Comparison of ENCODE assay signal across 25 cellular contexts in the genomic region with DNA sequence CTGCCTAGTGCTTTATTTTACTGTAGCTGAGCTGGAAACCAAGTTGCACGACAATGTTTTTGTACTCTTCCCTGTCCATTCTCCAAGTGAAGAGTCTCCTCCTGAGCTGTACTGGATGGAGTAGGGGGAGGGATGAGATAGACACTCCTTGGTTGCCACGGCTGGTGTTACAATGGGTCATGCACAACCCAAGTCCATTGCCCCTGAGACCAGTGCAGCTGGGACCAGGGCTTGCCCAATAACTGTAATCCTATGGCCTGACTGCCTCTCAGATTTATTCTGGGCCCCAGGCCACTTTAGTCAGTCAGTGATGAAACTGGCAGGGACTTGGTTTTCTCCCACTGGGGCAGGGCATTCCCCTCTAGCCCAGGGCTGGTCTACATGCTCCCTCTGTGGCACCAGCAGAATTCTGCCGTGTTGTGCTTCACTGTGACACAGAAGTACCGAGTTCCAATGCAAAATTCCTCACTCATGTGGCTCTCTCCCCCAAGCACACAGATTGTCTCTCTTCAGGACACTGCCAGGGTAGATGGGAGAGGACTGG.
DNase-seq lines count a peak whose midpoint lies in the region; ATAC-seq, FAIRE-seq and TF ChIP-seq lines count a peak whose summit lies in the region.
"Had no signal": no experiment of that assay in that cellular context is flagged by ENCODE, and none has a peak within 500 bp of the region (broad histone marks: within the 10 kb centered on the region; RNA-seq: fewer than 3 reads in every experiment).

No MANE protein-coding gene starts in this region.

- DNase-seq in MCF 10A (ENCODE audit: unreplicated experiment) = peak; percentile 42
- no peak for DNase-seq in breast epithelium (ENCODE audit: low spot score in 2 of 2)
- DNase-seq in K562 (ENCODE audit: extremely low read depth in 1 of 4, low spot score in 3 of 4) = no peak
- DNase-seq in right lobe of liver = peak in 1 of 3 donors; percentile 42
- DNase-seq in stromal cell of bone marrow (ENCODE audit: low read depth) = peak; percentile 26
- DNase-seq in esophagus muscularis mucosa (ENCODE audit: extremely low spot score) = no peak
- DNase-seq: activated CD8-positive, alpha-beta T cell treated with anti-CD3 and anti-CD28 coated beads, Interleukin-2, amount 10 ng/mL, durations not matched to agents 7 days and 5 days; activated effector memory CD4-positive, alpha-beta T cell treated with Interleukin-2 at 50 U/mL for 16 hours; activated naive CD8-positive, alpha-beta T cell treated with anti-CD3 and anti-CD28 coated beads, Interleukin-2, amount 10 ng/mL, durations not matched to agents 7 days and 5 days; activated T-cell treated with anti-CD3 and anti-CD28 coated beads for 4 hours; CD8-positive, alpha-beta T cell; GDM1; hypothalamus; left lung; midbrain; NCI-H2081; NCI-H226; NCI-H748 treated with DMSO at 0.1 percent for 48 hours had no signal

- no peak overlapping the region for H2AFZ ChIP-seq in K562 (ENCODE audit: low read depth, low read length)

- peaks cover 8% of the 10 kb centered on the region for H3K36me3 Mint-ChIP-seq in MCF 10A (ENCODE audit: insufficient read depth, unreplicated experiment)
- H3K36me3 Mint-ChIP-seq: activated naive CD8-positive, alpha-beta T cell treated with anti-CD3 and anti-CD28 coated beads, Interleukin-2, amount 10 ng/mL, durations not matched to agents 7 days and 5 days; CD8-positive, alpha-beta T cell; natural killer cell treated with Interleukin-12 subunit alpha and Interleukin-12 subunit beta and Interleukin-15 and Interleukin-18, amount 100 ng/mL, for 72 hours had no signal

- POLR2A ChIA-PET in MCF 10A (lab: Yijun Ruan, JAX) = interaction anchor here (1.1 kb wide), 1 partner anchor 10 kb away, joined by 4 read pairs; no protein-coding TSS in a partner anchor
- POLR2A ChIA-PET in K562 (lab: Yijun Ruan, JAX) = no interaction called here

- no peak overlapping the region for H3K4me2 ChIP-seq in K562 (ENCODE audit: insufficient read depth, low read length)

- no peak overlapping the region for H3K9ac ChIP-seq in K562 (ENCODE audit: insufficient read depth in 1 of 2, low read depth in 2 of 2, low read length in 2 of 2)

- H3K9me3 Mint-ChIP-seq in MCF 10A (ENCODE audit: unreplicated experiment) = peaks cover 7% of the 10 kb centered on the region
- H3K9me3 Mint-ChIP-seq: activated naive CD8-positive, alpha-beta T cell treated with anti-CD3 and anti-CD28 coated beads, Interleukin-2, amount 10 ng/mL, durations not matched to agents 7 days and 5 days had no signal

- H3K4me3 ChIP-seq in breast epithelium (no peak overlapping the region), K562 (no peak overlapping the region), right lobe of liver (no peak overlapping the region), esophagus muscularis mucosa (no peak overlapping the region)
- H3K4me3 ChIP-seq: HAP-1, left lung had no signal

- no peak overlapping the region for H3K27ac ChIP-seq in breast epithelium
- no peak overlapping the region for H3K27ac ChIP-seq in K562 (ENCODE audit: extremely low read depth, low read depth, low read length)
- no peak overlapping the region for H3K27ac ChIP-seq in right lobe of liver
- no peak overlapping the region for H3K27ac ChIP-seq in esophagus muscularis mucosa (replicated peaks in 1 of 4)
- H3K27ac ChIP-seq: 22Rv1, left lung had no signal

- BruUV-seq in MCF 10A (replicated peaks; lab: Mats Ljungman, UMichigan) (no TSS peak), K562 (replicated peaks; lab: Mats Ljungman, UMichigan) (no TSS peak)

- no peaks in the 10 kb centered on the region for H4K20me1 ChIP-seq in K562 (replicated peaks; ENCODE audit: control insufficient read depth, insufficient read depth, low read length)

- TF ChIP-seq POLR2A in breast epithelium (IDR thresholded peaks at IDR 0.05) (no peak), K562 (conservative IDR thresholded peaks at IDR 0.05) (no peak), right lobe of liver (IDR thresholded peaks at IDR 0.05) (no peak), esophagus muscularis mucosa (IDR thresholded peaks at IDR 0.05; ENCODE audit: low read depth) (no peak)

- TF ChIP-seq RAD21 in K562 (CRISPR knock-in tag; conservative IDR thresholded peaks at IDR 0.05 in 1 of 2, IDR thresholded peaks at IDR 0.05 in 1 of 2) = no peak

- H3K4me1 ChIP-seq in breast epithelium (no peaks in the 10 kb centered on the region), K562 (replicated peaks in 1 of 2; ENCODE audit: control insufficient read depth in 2 of 2, insufficient read depth in 2 of 2, low read length in 2 of 2) (peaks cover 0 to 6% of the 10 kb centered on the region in 2 experiments; a peak in 1 of 5 replicates), right lobe of liver (no peaks in the 10 kb centered on the region), esophagus muscularis mucosa (no peaks in the 10 kb centered on the region)
- H3K4me1 ChIP-seq: HAP-1, left lung had no signal

- H3K27me3 ChIP-seq in breast epithelium = no peaks in the 10 kb centered on the region
- H3K27me3 ChIP-seq in K562 (ENCODE audit: control insufficient read depth in 2 of 2, insufficient read depth in 2 of 2, low read length in 2 of 2) = no peaks in the 10 kb centered on the region
- H3K27me3 ChIP-seq in right lobe of liver = no peaks in the 10 kb centered on the region
- H3K27me3 ChIP-seq in esophagus muscularis mucosa = no peaks in the 10 kb centered on the region
- H3K27me3 ChIP-seq: left lung had no signal

- intact Hi-C loops in MCF 10A (cut with micrococcal nuclease) (no loop called here), breast epithelium (cut with DNase I; ENCODE audit: low total_unique reads) (no loop called here), K562 (cut with micrococcal nuclease) (no loop called here), right lobe of liver (cut with DNase I) (no loop called here), esophagus muscularis mucosa (cut with DNase I) (no loop called here)

- H3K4me3 Mint-ChIP-seq in MCF 10A (ENCODE audit: unreplicated experiment) = no peak overlapping the region
- H3K4me3 Mint-ChIP-seq: activated CD8-positive, alpha-beta T cell treated with anti-CD3 and anti-CD28 coated beads, Interleukin-2, amount 10 ng/mL, durations not matched to agents 7 days and 5 days; activated naive CD8-positive, alpha-beta T cell treated with anti-CD3 and anti-CD28 coated beads, Interleukin-2, amount 10 ng/mL, durations not matched to agents 7 days and 5 days; CD8-positive, alpha-beta T cell; natural killer cell treated with Interleukin-12 subunit alpha and Interleukin-12 subunit beta and Interleukin-15 and Interleukin-18, amount 100 ng/mL, for 72 hours; type B pancreatic cell had no signal

- H3K36me3 ChIP-seq in breast epithelium = no peaks in the 10 kb centered on the region
- no peaks in the 10 kb centered on the region for H3K36me3 ChIP-seq in K562 (ENCODE audit: control insufficient read depth, insufficient read depth, low read length)
- no peaks in the 10 kb centered on the region for H3K36me3 ChIP-seq in right lobe of liver
- no peaks in the 10 kb centered on the region for H3K36me3 ChIP-seq in esophagus muscularis mucosa
- H3K36me3 ChIP-seq: HAP-1, left lung had no signal

- TF ChIP-seq CTCF in MCF 10A (IDR thresholded peaks at IDR 0.05; ENCODE audit: unreplicated experiment) (no peak), breast epithelium (IDR thresholded peaks at IDR 0.05) (no peak), K562 (IDR thresholded peaks at IDR 0.05 in 2 of 3, conservative IDR thresholded peaks at IDR 0.05 in 1 of 3; ENCODE audit: insufficient read depth in 2 of 3, low read depth in 1 of 3, low read length in 3 of 3) (no peak), right lobe of liver (IDR thresholded peaks at IDR 0.05) (no peak), esophagus muscularis mucosa (IDR thresholded peaks at IDR 0.05) (no peak)

- ATAC-seq in K562 (peak; percentile 27; the same call in 1 of the 3 replicates), right lobe of liver (peak in 3 of 4 donors; percentile 18 to 39 (median 36)), GM21528 (IDR thresholded peaks at IDR 0.05; ENCODE audit: low FRiP score, unreplicated experiment) (no peak), GM19035 (IDR thresholded peaks at IDR 0.05; ENCODE audit: unreplicated experiment) (no peak)
- ATAC-seq: activated CD4-positive, CD25-positive, alpha-beta regulatory T cell treated with anti-CD3 and anti-CD28 coated beads, Interleukin-2, amount 50 U/mL, for 24 hours; activated CD8-positive, alpha-beta T cell treated with anti-CD3 and anti-CD28 coated beads, Interleukin-2, amount 10 ng/mL, durations not matched to agents 7 days and 5 days; CD8-positive, alpha-beta T cell; left lung; natural killer cell treated with Interleukin-12 subunit alpha and Interleukin-12 subunit beta and Interleukin-15 and Interleukin-18, amount 100 ng/mL, for 72 hours had no signal

- no peaks in the 10 kb centered on the region for H3K79me2 ChIP-seq in K562 (ENCODE audit: control insufficient read depth, insufficient read depth, low read length)

- in situ Hi-C loops in K562 (cut with MboI) = loop anchor here (10.0 to 25.0 kb wide), 2 partner anchors 949 to 1127 kb away; no protein-coding TSS in a partner anchor

- WGBS in K562 (ENCODE audit: insufficient coverage, low coverage, missing lambda C conversion rate) = 2% methylated on average over 4 of the region's 4 CpGs
- WGBS in right lobe of liver (ENCODE audit: insufficient coverage, low coverage, low lambda C conversion rate, missing lambda C conversion rate) = 60% methylated on average over 3 of the region's 4 CpGs
- 94% methylated on average over 2 of the region's 4 CpGs for WGBS in esophagus muscularis mucosa

- CTCF ChIA-PET in MCF 10A (lab: Yijun Ruan, JAX) (no interaction called here), K562 (lab: Yijun Ruan, JAX; ENCODE audit: low intra/inter-chr PET ratio) (interaction anchor here (0.6 kb wide), 1 partner anchor 11 kb away, joined by 6 read pairs; no protein-coding TSS in a partner anchor)

- no peak for TF ChIP-seq EP300 in K562 (IDR thresholded peaks at IDR 0.05; ENCODE audit: low read length)
- TF ChIP-seq EP300 in esophagus muscularis mucosa (IDR thresholded peaks at IDR 0.05) = no peak

- FAIRE-seq in K562 (lab: Jason Lieb, UNC) = no peak

- peaks cover 0 to 18% of the 10 kb centered on the region in 2 donors for H3K9me3 ChIP-seq in breast epithelium
- no peaks in the 10 kb centered on the region for H3K9me3 ChIP-seq in K562 (replicated peaks; ENCODE audit: control insufficient read depth, insufficient read depth, low read depth, low read length)
- no peaks in the 10 kb centered on the region for H3K9me3 ChIP-seq in right lobe of liver
- H3K9me3 ChIP-seq in esophagus muscularis mucosa = peaks cover 0 to 7% (median 5%) of the 10 kb centered on the region in 4 donors
- H3K9me3 ChIP-seq: HAP-1 had no signal

- H3K9me1 ChIP-seq in K562 (ENCODE audit: control insufficient read depth, insufficient read depth, low read length) = no peaks in the 10 kb centered on the region

- no peaks in the 10 kb centered on the region for H3K27me3 Mint-ChIP-seq in MCF 10A (ENCODE audit: insufficient read depth, unreplicated experiment)
- H3K27me3 Mint-ChIP-seq: activated naive CD8-positive, alpha-beta T cell treated with anti-CD3 and anti-CD28 coated beads, Interleukin-2, amount 10 ng/mL, durations not matched to agents 7 days and 5 days; natural killer cell treated with Interleukin-12 subunit alpha and Interleukin-12 subunit beta and Interleukin-15 and Interleukin-18, amount 100 ng/mL, for 72 hours; type B pancreatic cell had no signal

- H3K4me1 Mint-ChIP-seq in MCF 10A (ENCODE audit: insufficient read depth, unreplicated experiment) = no peaks in the 10 kb centered on the region
- H3K4me1 Mint-ChIP-seq: activated naive CD8-positive, alpha-beta T cell treated with anti-CD3 and anti-CD28 coated beads, Interleukin-2, amount 10 ng/mL, durations not matched to agents 7 days and 5 days had no signal

- no peak overlapping the region for H3K27ac Mint-ChIP-seq in MCF 10A (ENCODE audit: low read depth, unreplicated experiment)
- H3K27ac Mint-ChIP-seq: activated CD8-positive, alpha-beta T cell treated with anti-CD3 and anti-CD28 coated beads, Interleukin-2, amount 10 ng/mL, durations not matched to agents 7 days and 5 days; activated naive CD8-positive, alpha-beta T cell treated with anti-CD3 and anti-CD28 coated beads, Interleukin-2, amount 10 ng/mL, durations not matched to agents 7 days and 5 days; CD8-positive, alpha-beta T cell; natural killer cell treated with Interleukin-12 subunit alpha and Interleukin-12 subunit beta and Interleukin-15 and Interleukin-18, amount 100 ng/mL, for 72 hours; type B pancreatic cell had no signal

Comparison
In these comparisons a context has a peak if more than half of its experiments do, and no peak if none do; other contexts are left out.
1. DNase-seq: peak in MCF 10A (single experiment) and stromal cell of bone marrow (single experiment); none in breast epithelium (0 of 2), K562 (0 of 4) and esophagus muscularis mucosa (single experiment).
2. ATAC-seq: peak in K562 (single experiment) and right lobe of liver (3 of 4); none in GM21528 (single experiment) and GM19035 (single experiment).